17 cellular contexts compared by ENCODE assay signal in the genomic region with DNA sequence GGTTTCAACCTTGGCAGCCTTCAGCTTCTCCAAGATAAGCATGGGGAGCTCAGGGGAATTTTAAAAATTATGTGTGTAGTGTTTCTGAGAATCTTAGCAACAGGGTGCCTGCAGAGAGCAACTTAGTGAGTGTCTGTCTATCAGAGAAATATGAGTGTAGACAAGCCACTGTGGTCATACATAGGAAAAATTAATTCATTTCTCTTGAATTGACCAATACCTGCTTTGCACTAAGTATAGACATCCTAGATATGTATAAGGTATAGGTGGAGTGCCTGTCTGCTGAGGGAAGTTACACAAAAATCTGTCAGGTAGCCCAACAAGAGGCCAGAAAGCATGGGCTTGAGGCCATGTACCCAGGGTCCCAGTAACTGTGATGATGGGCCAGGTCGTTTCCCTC.
"Had no signal": no experiment of that assay in that cellular context is flagged by ENCODE, and none has a peak within 500 bp of the region (broad histone marks: within the 10 kb centered on the region; RNA-seq: fewer than 3 reads in every experiment).

No MANE protein-coding gene starts in this region.

- DNase-seq: cortex of kidney; dorsolateral prefrontal cortex; effector CD8-positive, alpha-beta T cell; foreskin melanocyte; head of caudate nucleus; hippocampal formation; mesendoderm; naive B cell; psoas muscle; retina; right lobe of liver; stimulated activated CD4-positive, alpha-beta T cell treated with anti-CD3 and anti-CD28 coated beads, Interleukin-15, amount 100 ng/mL, for 24 hours; stimulated activated CD4-positive, alpha-beta T cell treated with anti-CD3 and anti-CD28 coated beads, Interleukin-1b, Interleukin-23, amount 100 ng/mL, for 48 hours; stimulated activated CD4-positive, alpha-beta T cell treated with anti-CD3 and anti-CD28 coated beads, Interleukin-4, amount 100 ng/mL, for 24 hours; stimulated activated naive B cell treated with anti-CD40 and anti-IgM and Interleukin-4, amounts not matched to agents 10 μg/mL and 1 μg/mL and 100 μg/mL, for 72 hours; trophoblast cell had no signal

- H3K4me3 Mint-ChIP-seq: stimulated activated naive B cell treated with anti-CD40 and anti-IgM and Interleukin-4, amounts not matched to agents 10 μg/mL and 1 μg/mL and 100 μg/mL, for 72 hours had no signal

- H3K27ac ChIP-seq: dorsolateral prefrontal cortex, neutrophil, psoas muscle, right lobe of liver had no signal

- H3K27me3 Mint-ChIP-seq: naive B cell; stimulated activated naive B cell treated with anti-CD40 and anti-IgM and Interleukin-4, amounts not matched to agents 10 μg/mL and 1 μg/mL and 100 μg/mL, for 72 hours had no signal

- H3K27me3 ChIP-seq: dorsolateral prefrontal cortex, neutrophil, right lobe of liver had no signal

- H3K9me3 Mint-ChIP-seq: naive B cell; stimulated activated naive B cell treated with anti-CD40 and anti-IgM and Interleukin-4, amounts not matched to agents 10 μg/mL and 1 μg/mL and 100 μg/mL, for 72 hours had no signal

- H3K36me3 ChIP-seq: right lobe of liver had no signal

- H3K9me3 ChIP-seq: neutrophil, psoas muscle, right lobe of liver had no signal

- H3K4me1 Mint-ChIP-seq: stimulated activated naive B cell treated with anti-CD40 and anti-IgM and Interleukin-4, amounts not matched to agents 10 μg/mL and 1 μg/mL and 100 μg/mL, for 72 hours had no signal

- H3K4me1 ChIP-seq: psoas muscle, right lobe of liver had no signal

- H3K27ac Mint-ChIP-seq: stimulated activated naive B cell treated with anti-CD40 and anti-IgM and Interleukin-4, amounts not matched to agents 10 μg/mL and 1 μg/mL and 100 μg/mL, for 72 hours had no signal

- H3K4me3 ChIP-seq: dorsolateral prefrontal cortex, psoas muscle, right lobe of liver had no signal

- ATAC-seq: psoas muscle; right lobe of liver; stimulated activated naive B cell treated with anti-CD40 and anti-IgM and Interleukin-4, amounts not matched to agents 10 μg/mL and 1 μg/mL and 100 μg/mL, for 72 hours had no signal
